ENCODE assay signal across 8 cellular contexts in the genomic region with DNA sequence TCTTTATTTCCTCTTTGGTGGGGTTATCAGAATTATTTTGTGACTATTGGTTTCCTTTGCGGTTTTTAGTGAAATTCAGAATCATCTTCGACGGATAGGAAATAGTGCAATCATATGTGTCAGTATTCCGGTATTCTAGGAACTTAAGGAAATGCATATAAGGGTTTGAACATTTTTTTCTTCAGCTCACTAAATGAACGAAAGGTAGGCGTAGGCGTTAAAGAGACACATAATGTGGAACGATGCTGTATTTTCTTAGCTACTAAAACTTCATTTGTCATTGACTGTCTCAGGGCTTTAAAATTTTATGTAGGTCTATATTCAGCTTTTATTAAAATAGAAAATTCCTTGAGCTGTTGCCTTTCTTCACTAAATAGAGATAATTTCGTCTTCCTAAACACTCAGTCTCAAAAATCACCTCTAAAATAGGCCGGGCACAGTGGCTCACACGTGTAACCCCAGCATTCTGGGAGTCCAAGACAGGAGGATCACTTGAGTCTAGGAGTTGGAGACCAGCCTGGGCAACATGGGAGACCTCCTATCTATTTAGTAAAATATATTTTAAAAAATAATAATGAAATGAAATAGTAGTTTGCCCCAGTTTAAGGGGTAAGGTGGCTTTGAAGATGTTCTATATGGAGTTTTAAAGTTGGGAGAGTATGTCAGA. TPM values are rescaled to one million over a fixed set of nuclear protein-coding genes. Genes with fewer than 3 reads are reported as not detected.
DNase-seq lines count a peak whose midpoint lies in the region; ATAC-seq, FAIRE-seq and TF ChIP-seq lines count a peak whose summit lies in the region.

No MANE protein-coding gene starts in this region.

- WGBS in prostate gland: 86% methylated on average over 11 of the region's 11 CpGs

- no peaks in the 10 kb centered on the region for H3K9me3 ChIP-seq in endocrine pancreas (ENCODE audit: control insufficient read depth, low read length)
- no peaks in the 10 kb centered on the region for H3K9me3 ChIP-seq in prostate gland

- H3K9ac ChIP-seq in endocrine pancreas (ENCODE audit: control insufficient read depth, insufficient read depth, low read length): no peak overlapping the region

- peaks cover 13% of the 10 kb centered on the region for H3K4me1 ChIP-seq in endocrine pancreas (ENCODE audit: control insufficient read depth, insufficient read depth, low read length)
- H3K4me1 ChIP-seq in prostate gland (replicated peaks): no peaks in the 10 kb centered on the region

- H3K27ac ChIP-seq in RWPE1 (peak overlapping the region; percentile 92), prostate gland (peak overlapping the region; percentile 93 to 96)

- H3K36me3 ChIP-seq in endocrine pancreas (ENCODE audit: control insufficient read depth, insufficient read depth, low read length): no peaks in the 10 kb centered on the region
- H3K36me3 ChIP-seq in prostate gland: no peaks in the 10 kb centered on the region

- CTCF ChIA-PET in RWPE1 (lab: Yijun Ruan, JAX): interaction anchor here (0.6 to 1.2 kb wide), 2 partner anchors 17 to 65 kb away, joined by 4 to 5 read pairs; no protein-coding TSS in a partner anchor

- TF ChIP-seq POLR2A in GM12891 (IDR thresholded peaks at IDR 0.05; ENCODE audit: low read depth, low read length) (no peak), prostate gland (IDR thresholded peaks at IDR 0.05) (no peak)

- intact Hi-C loops in prostate gland (cut with DNase I): no loop called here

- H3K4me3 ChIP-seq in endocrine pancreas (ENCODE audit: control insufficient read depth, insufficient read depth, low read length): peak overlapping the region; percentile 52
- no peak overlapping the region for H3K4me3 ChIP-seq in prostate gland

- POLR2A ChIA-PET in RWPE1 (lab: Yijun Ruan, JAX; ENCODE audit: low non-redundant PET): interaction anchor here (0.5 kb wide), 1 partner anchor 50 kb away, joined by 4 read pairs; no protein-coding TSS in a partner anchor

- TF ChIP-seq CTCF in RWPE1 (conservative IDR thresholded peaks at IDR 0.05; ENCODE audit: low read depth): no peak
- no peak for TF ChIP-seq CTCF in prostate gland (IDR thresholded peaks at IDR 0.05)

- H3K27me3 ChIP-seq in endocrine pancreas (ENCODE audit: control insufficient read depth, insufficient read depth, low read length) (no peaks in the 10 kb centered on the region), prostate gland (replicated peaks; ENCODE audit: insufficient read depth) (no peaks in the 10 kb centered on the region)

- ATAC-seq in HG02588 (IDR thresholded peaks at IDR 0.05; ENCODE audit: unreplicated experiment): no peak
- ATAC-seq in HG03108 (IDR thresholded peaks at IDR 0.05; ENCODE audit: unreplicated experiment): no peak

- FAIRE-seq in GM12891 (lab: Jason Lieb, UNC): no peak

- no peak for DNase-seq in GM12891 (ENCODE audit: insufficient read length, low spot score)
- DNase-seq in RWPE1 (ENCODE audit: low spot score): no peak
- DNase-seq in prostate gland (ENCODE audit: low spot score): no peak
- DNase-seq in effector CD4-positive, alpha-beta T cell: no peak
- DNase-seq in putamen (ENCODE audit: low spot score): no peak

TF ChIP-seq in GM12891, 5 proteins besides CTCF, POLR2A, EP300 and RAD21:
- TF ChIP-seq SPI1 (IDR thresholded peaks at IDR 0.05; ENCODE audit: low read depth, low read length) (peak; percentile 8; the same call in 1 of the 2 replicates), TAF1 (IDR thresholded peaks at IDR 0.05; ENCODE audit: low read depth, low read length) (no peak)

RNA-seq across cellular contexts. Expression of a gene that starts 1.5 kb away (rescaled TPM):
- polyA plus RNA-seq in GM12891 (2012; ENCODE audit: low read depth, missing spikeins): 2.5 TPM
- 100 to 1,000 TPM in 1 of 2 donors, 10 to 100 TPM in 1; 88.5 to 116 TPM for total RNA-seq in prostate gland
